Comparison of ENCODE assay signal across 20 cellular contexts in the genomic region with DNA sequence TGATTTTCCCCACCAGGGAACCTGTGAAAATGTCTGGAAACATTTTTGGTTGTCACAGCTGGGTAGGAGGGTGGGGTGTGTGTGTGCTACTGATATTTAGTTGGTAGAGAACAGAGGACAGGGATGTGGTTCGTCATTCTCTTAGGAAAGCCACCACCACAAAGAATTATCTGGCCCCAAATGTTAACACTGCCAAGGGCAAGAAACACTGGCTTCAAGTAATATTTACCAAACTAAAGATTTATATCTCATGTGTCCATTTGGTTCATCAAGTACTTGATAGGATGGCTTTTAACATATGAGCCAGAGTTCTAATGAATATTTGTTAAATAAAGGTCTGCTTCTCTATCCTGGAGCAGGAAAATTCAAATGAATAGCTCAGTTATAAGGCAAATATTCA.
"Had no signal": no experiment of that assay in that cellular context is flagged by ENCODE, and none has a peak within 500 bp of the region (broad histone marks: within the 10 kb centered on the region; RNA-seq: fewer than 3 reads in every experiment).

No MANE protein-coding gene starts in this region.

- H3K9me3 ChIP-seq: mucosa of descending colon, neutrophil, psoas muscle, right lobe of liver, stomach, thoracic aorta, transverse colon had no signal

- H3K27me3 Mint-ChIP-seq: natural killer cell treated with Interleukin-12 subunit alpha and Interleukin-12 subunit beta and Interleukin-15 and Interleukin-18, amount 100 ng/mL, for 72 hours had no signal

- DNase-seq: cortex of kidney; dorsolateral prefrontal cortex; effector CD8-positive, alpha-beta T cell; heart left ventricle; hippocampal formation; kidney glomerular epithelial cell; mucosa of descending colon; psoas muscle; retina; right lobe of liver; stimulated activated CD4-positive, alpha-beta T cell treated with anti-CD3 and anti-CD28 coated beads, Interleukin-4, amount 100 ng/mL, for 1 hour; stimulated activated CD8-positive, alpha-beta memory T cell treated with anti-CD3 and anti-CD28 coated beads, Interleukin-4, amount 100 ng/mL, for 48 hours; stomach; substantia nigra; transverse colon had no signal

- H3K4me3 ChIP-seq: dorsolateral prefrontal cortex, heart left ventricle, mucosa of descending colon, psoas muscle, right lobe of liver, stomach, thoracic aorta, transverse colon had no signal

- H3K27me3 ChIP-seq: dorsolateral prefrontal cortex, heart left ventricle, neutrophil, right lobe of liver, stomach, transverse colon had no signal

- H3K4me3 Mint-ChIP-seq: natural killer cell treated with Interleukin-12 subunit alpha and Interleukin-12 subunit beta and Interleukin-15 and Interleukin-18, amount 100 ng/mL, for 72 hours; stimulated activated effector memory CD8-positive, alpha-beta T cell treated with anti-CD3 and anti-CD28 coated beads, Interleukin-12 subunit alpha, Interleukin-12 subunit beta, amount 100 ng/mL, for 72 hours had no signal

- H3K4me1 ChIP-seq: heart left ventricle, psoas muscle, right lobe of liver had no signal

- ATAC-seq: esophagus mucosa; heart left ventricle; mucosa of descending colon; natural killer cell treated with Interleukin-12 subunit alpha and Interleukin-12 subunit beta and Interleukin-15 and Interleukin-18, amount 100 ng/mL, for 72 hours; psoas muscle; right lobe of liver; stimulated activated effector memory CD8-positive, alpha-beta T cell treated with anti-CD3 and anti-CD28 coated beads, Interleukin-12 subunit alpha, Interleukin-12 subunit beta, amount 100 ng/mL, for 72 hours had no signal

- H3K9me3 Mint-ChIP-seq: natural killer cell treated with Interleukin-12 subunit alpha and Interleukin-12 subunit beta and Interleukin-15 and Interleukin-18, amount 100 ng/mL, for 72 hours; stimulated activated effector memory CD8-positive, alpha-beta T cell treated with anti-CD3 and anti-CD28 coated beads, Interleukin-12 subunit alpha, Interleukin-12 subunit beta, amount 100 ng/mL, for 72 hours had no signal

- H3K27ac Mint-ChIP-seq: natural killer cell treated with Interleukin-12 subunit alpha and Interleukin-12 subunit beta and Interleukin-15 and Interleukin-18, amount 100 ng/mL, for 72 hours had no signal

- H3K27ac ChIP-seq: dorsolateral prefrontal cortex, heart left ventricle, neutrophil, psoas muscle, right lobe of liver, stomach, thoracic aorta, transverse colon had no signal
